In genomic region chr7:149496642-149497391, GRCh38 we compare ENCODE assay signal across 8 cellular contexts. TPM values are rescaled to one million over a fixed set of nuclear protein-coding genes. Genes with fewer than 3 reads are reported as not detected.
DNase-seq lines count a peak whose midpoint lies in the region; ATAC-seq and TF ChIP-seq lines count a peak whose summit lies in the region.

No MANE protein-coding gene starts in this region.

- DNase-seq in GM10248 (ENCODE audit: extremely low spot score): peak; percentile 57
- peak; percentile 3 to 58 for DNase-seq in HAP-1 (ENCODE audit: low spot score in 2 of 2)
- peak; percentile 58 for DNase-seq in MG63
- DNase-seq in activated CD8-positive, alpha-beta memory T cell treated with anti-CD3 and anti-CD28 coated beads, Interleukin-2, amount 10 ng/mL, durations not matched to agents 7 days and 5 days: peak; percentile 70
- DNase-seq in epithelial cell of esophagus (ENCODE audit: low read depth): peak; percentile 30
- DNase-seq in stomach: peak; percentile 43
- no peak for DNase-seq in NOMO-1 treated with DMSO at 0.1 percent for 48 hours (lab: John Stamatoyannopoulos, UW; ENCODE audit: unreplicated experiment)

- peak overlapping the region; percentile 94 for H3K4me3 Mint-ChIP-seq in activated CD8-positive, alpha-beta memory T cell treated with anti-CD3 and anti-CD28 coated beads, Interleukin-2, amount 10 ng/mL, durations not matched to agents 7 days and 5 days

- CTCF ChIA-PET in GM10248 (lab: Yijun Ruan, JAX): interaction anchor here (0.7 to 2.4 kb wide), 6 partner anchors 17 to 349 kb away, joined by 3 to 8 read pairs (median 4); partner anchors contain the start of genes ZNF398 and ZNF783
- CTCF ChIA-PET in activated CD8-positive, alpha-beta memory T cell treated with anti-CD3 and anti-CD28 coated beads, Interleukin-2, amount 10 ng/mL, durations not matched to agents 7 days and 5 days (lab: Charles Lee): interaction anchor here (0.9 to 2.4 kb wide), 4 partner anchors 10 to 128 kb away, joined by 3 to 15 read pairs (median 7); no protein-coding TSS in a partner anchor

- intact Hi-C loops in stomach (cut with DNase I; ENCODE audit: low total_unique reads): no loop called here

- H3K9me3 Mint-ChIP-seq in activated CD8-positive, alpha-beta memory T cell treated with anti-CD3 and anti-CD28 coated beads, Interleukin-2, amount 10 ng/mL, durations not matched to agents 7 days and 5 days (ENCODE audit: low read depth): no peaks in the 10 kb centered on the region

- peak; percentile 38 for ATAC-seq in activated CD8-positive, alpha-beta memory T cell treated with anti-CD3 and anti-CD28 coated beads, Interleukin-2, amount 10 ng/mL, durations not matched to agents 7 days and 5 days

- no peak for TF ChIP-seq EP300 in stomach (IDR thresholded peaks at IDR 0.05)

- in situ Hi-C loops in HAP-1 (cut with MboI; ENCODE audit: low sequenced_read_pairs): no loop called here

- peak overlapping the region; percentile 57 for H3K9ac ChIP-seq in muscle layer of colon (ENCODE audit: low read length)

- H3K27me3 Mint-ChIP-seq in activated CD8-positive, alpha-beta memory T cell treated with anti-CD3 and anti-CD28 coated beads, Interleukin-2, amount 10 ng/mL, durations not matched to agents 7 days and 5 days: no peaks in the 10 kb centered on the region

- peaks cover 7% of the 10 kb centered on the region for H3K4me1 ChIP-seq in HAP-1
- H3K4me1 ChIP-seq in muscle layer of colon (ENCODE audit: insufficient read depth, low read length): peaks cover 18% of the 10 kb centered on the region
- peaks cover 14 to 31% (median 25%) of the 10 kb centered on the region in 4 donors for H3K4me1 ChIP-seq in stomach

- H3K36me3 ChIP-seq in HAP-1 (replicated peaks): peaks cover 27% of the 10 kb centered on the region
- H3K36me3 ChIP-seq in MG63: peaks cover 4% of the 10 kb centered on the region
- H3K36me3 ChIP-seq in muscle layer of colon (ENCODE audit: insufficient read depth, low read length): peaks cover 22% of the 10 kb centered on the region
- peaks cover 22 to 30% (median 27%) of the 10 kb centered on the region in 4 donors for H3K36me3 ChIP-seq in stomach

- TF ChIP-seq POLR2A in stomach (IDR thresholded peaks at IDR 0.05): no peak

- TF ChIP-seq CTCF in GM10248 (IDR thresholded peaks at IDR 0.05; ENCODE audit: control extremely low read depth, extremely low read depth, low read depth, missing control alignments): no peak
- TF ChIP-seq CTCF in epithelial cell of esophagus (IDR thresholded peaks at IDR 0.05; ENCODE audit: insufficient read depth, low read depth, low read length, missing control alignments): no peak
- TF ChIP-seq CTCF in stomach (IDR thresholded peaks at IDR 0.05): no peak

- peak overlapping the region; percentile 92 for H3K27ac Mint-ChIP-seq in activated CD8-positive, alpha-beta memory T cell treated with anti-CD3 and anti-CD28 coated beads, Interleukin-2, amount 10 ng/mL, durations not matched to agents 7 days and 5 days

- H3K36me3 Mint-ChIP-seq in activated CD8-positive, alpha-beta memory T cell treated with anti-CD3 and anti-CD28 coated beads, Interleukin-2, amount 10 ng/mL, durations not matched to agents 7 days and 5 days: peaks cover 23% of the 10 kb centered on the region

- H3K9me3 ChIP-seq in HAP-1: no peaks in the 10 kb centered on the region
- H3K9me3 ChIP-seq in MG63: no peaks in the 10 kb centered on the region
- no peaks in the 10 kb centered on the region for H3K9me3 ChIP-seq in muscle layer of colon (ENCODE audit: low read length)
- no peaks in the 10 kb centered on the region for H3K9me3 ChIP-seq in stomach

- H3K27ac ChIP-seq in muscle layer of colon (ENCODE audit: low read depth, low read length) (peak overlapping the region; percentile 72), stomach (peak overlapping the region; percentile 81 to 94 (median 90))

- POLR2A ChIA-PET in GM10248 (lab: Yijun Ruan, JAX): no interaction called here

- 2 to 5% (median 3%) methylated on average over 24 to 51 of the region's 51 CpGs for WGBS in stomach, 5 donors

- H3K4me3 ChIP-seq in HAP-1: peak overlapping the region; percentile 59
- peak overlapping the region; percentile 58 for H3K4me3 ChIP-seq in MG63
- peak overlapping the region; percentile 71 for H3K4me3 ChIP-seq in epithelial cell of esophagus (ENCODE audit: low read length)
- peak overlapping the region; percentile 68 to 78 for H3K4me3 ChIP-seq in muscle layer of colon (ENCODE audit: low read depth in 1 of 2, low read length in 2 of 2)
- H3K4me3 ChIP-seq in stomach: peak overlapping the region; percentile 73 to 85 (median 78)

- peaks cover 47% of the 10 kb centered on the region for H3K4me1 Mint-ChIP-seq in activated CD8-positive, alpha-beta memory T cell treated with anti-CD3 and anti-CD28 coated beads, Interleukin-2, amount 10 ng/mL, durations not matched to agents 7 days and 5 days

- 0 out of 2 replicates have a peak, but pooled peaks cover 2% of the 10 kb centered on the region for H3K27me3 ChIP-seq in HAP-1 (ENCODE audit: low read depth)
- no peaks in the 10 kb centered on the region for H3K27me3 ChIP-seq in MG63
- no peaks in the 10 kb centered on the region for H3K27me3 ChIP-seq in muscle layer of colon (ENCODE audit: control insufficient read depth in 1 of 2, insufficient read depth in 2 of 2, low read length in 2 of 2)
- no peaks in the 10 kb centered on the region for H3K27me3 ChIP-seq in stomach

RNA-seq across cellular contexts. Expression of gene ZNF746, which starts 0.8 kb away (rescaled TPM):
- 12.9 and 14.4 TPM in 2 replicates for total RNA-seq in MG63 (2014; rRNA removed; shearing (Covaris generic); ENCODE audit: low replicate concordance)
- 10 to 100 TPM; 22.1 to 23.9 TPM for total RNA-seq in activated CD8-positive, alpha-beta memory T cell treated with anti-CD3 and anti-CD28 coated beads, Interleukin-2, amount 10 ng/mL, durations not matched to agents 7 days and 5 days
- total RNA-seq in stomach: 100 to 1,000 TPM in 1 of 5 donors, 10 to 100 TPM in 4; 12.3 to 128 (median 42.9) TPM
- 1 to 10 TPM; 4.7 to 6.2 (median 5.5) TPM for polyA plus RNA-seq in stomach

RNA-seq across cellular contexts. Expression of gene ZNF777, which starts 36.0 kb away (rescaled TPM):
- 10.1 and 14.8 TPM in 2 replicates for total RNA-seq in MG63 (2014; rRNA removed; shearing (Covaris generic); ENCODE audit: low replicate concordance)
- 10 to 100 TPM; 12.1 to 15.2 TPM for total RNA-seq in activated CD8-positive, alpha-beta memory T cell treated with anti-CD3 and anti-CD28 coated beads, Interleukin-2, amount 10 ng/mL, durations not matched to agents 7 days and 5 days
- total RNA-seq in stomach: 10 to 100 TPM in 1 of 5 donors, 1 to 10 TPM in 4; 1.2 to 15.2 (median 4.5) TPM
- polyA plus RNA-seq in stomach: 1 to 10 TPM; 5.2 to 6.1 (median 5.3) TPM
